ENCODE assay signal across 1 cellular context in the genomic region with DNA sequence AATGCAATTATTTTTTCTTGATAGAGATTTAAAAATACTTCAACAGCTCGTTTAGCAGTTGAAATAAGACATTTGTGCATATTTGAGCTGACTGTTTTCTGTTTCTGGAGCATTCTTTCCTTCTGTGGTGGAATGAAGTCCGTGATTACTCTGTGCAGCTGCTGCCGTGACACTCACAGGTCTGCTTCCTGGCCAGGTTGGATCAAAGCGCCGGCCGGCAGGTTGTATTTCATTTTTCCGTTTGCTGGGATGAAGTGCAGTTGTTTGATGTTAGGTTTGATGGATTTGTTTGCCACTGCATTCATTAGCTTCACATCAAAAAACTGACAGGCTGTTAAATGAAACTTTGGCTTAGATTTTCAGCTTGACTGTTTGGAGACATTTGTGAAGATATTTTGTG.
TF ChIP-seq lines count a peak whose summit lies in the region.

No MANE protein-coding gene starts in this region.

TF ChIP-seq in HepG2, 621 proteins besides CTCF, POLR2A, EP300 and RAD21 (continued from another document and continues in another):
- TF ChIP-seq, protein P1, sequence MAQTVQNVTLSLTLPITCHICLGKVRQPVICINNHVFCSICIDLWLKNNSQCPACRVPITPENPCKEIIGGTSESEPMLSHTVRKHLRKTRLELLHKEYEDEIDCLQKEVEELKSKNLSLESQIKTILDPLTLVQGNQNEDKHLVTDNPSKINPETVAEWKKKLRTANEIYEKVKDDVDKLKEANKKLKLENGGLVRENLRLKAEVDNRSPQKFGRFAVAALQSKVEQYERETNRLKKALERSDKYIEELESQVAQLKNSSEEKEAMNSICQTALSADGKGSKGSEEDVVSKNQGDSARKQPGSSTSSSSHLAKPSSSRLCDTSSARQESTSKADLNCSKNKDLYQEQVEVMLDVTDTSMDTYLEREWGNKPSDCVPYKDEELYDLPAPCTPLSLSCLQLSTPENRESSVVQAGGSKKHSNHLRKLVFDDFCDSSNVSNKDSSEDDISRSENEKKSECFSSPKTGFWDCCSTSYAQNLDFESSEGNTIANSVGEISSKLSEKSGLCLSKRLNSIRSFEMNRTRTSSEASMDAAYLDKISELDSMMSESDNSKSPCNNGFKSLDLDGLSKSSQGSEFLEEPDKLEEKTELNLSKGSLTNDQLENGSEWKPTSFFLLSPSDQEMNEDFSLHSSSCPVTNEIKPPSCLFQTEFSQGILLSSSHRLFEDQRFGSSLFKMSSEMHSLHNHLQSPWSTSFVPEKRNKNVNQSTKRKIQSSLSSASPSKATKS (CRISPR knock-in tag; IDR thresholded peaks at IDR 0.05): 0 out of 2 replicates have a peak, but pooled peaks have one; percentile 51
- TF ChIP-seq ZEB1 (IDR thresholded peaks at IDR 0.05; ENCODE audit: insufficient replicate concordance, low read depth): peak; percentile 51
- TF ChIP-seq, protein P2, sequence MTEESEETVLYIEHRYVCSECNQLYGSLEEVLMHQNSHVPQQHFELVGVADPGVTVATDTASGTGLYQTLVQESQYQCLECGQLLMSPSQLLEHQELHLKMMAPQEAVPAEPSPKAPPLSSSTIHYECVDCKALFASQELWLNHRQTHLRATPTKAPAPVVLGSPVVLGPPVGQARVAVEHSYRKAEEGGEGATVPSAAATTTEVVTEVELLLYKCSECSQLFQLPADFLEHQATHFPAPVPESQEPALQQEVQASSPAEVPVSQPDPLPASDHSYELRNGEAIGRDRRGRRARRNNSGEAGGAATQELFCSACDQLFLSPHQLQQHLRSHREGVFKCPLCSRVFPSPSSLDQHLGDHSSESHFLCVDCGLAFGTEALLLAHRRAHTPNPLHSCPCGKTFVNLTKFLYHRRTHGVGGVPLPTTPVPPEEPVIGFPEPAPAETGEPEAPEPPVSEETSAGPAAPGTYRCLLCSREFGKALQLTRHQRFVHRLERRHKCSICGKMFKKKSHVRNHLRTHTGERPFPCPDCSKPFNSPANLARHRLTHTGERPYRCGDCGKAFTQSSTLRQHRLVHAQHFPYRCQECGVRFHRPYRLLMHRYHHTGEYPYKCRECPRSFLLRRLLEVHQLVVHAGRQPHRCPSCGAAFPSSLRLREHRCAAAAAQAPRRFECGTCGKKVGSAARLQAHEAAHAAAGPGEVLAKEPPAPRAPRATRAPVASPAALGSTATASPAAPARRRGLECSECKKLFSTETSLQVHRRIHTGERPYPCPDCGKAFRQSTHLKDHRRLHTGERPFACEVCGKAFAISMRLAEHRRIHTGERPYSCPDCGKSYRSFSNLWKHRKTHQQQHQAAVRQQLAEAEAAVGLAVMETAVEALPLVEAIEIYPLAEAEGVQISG (CRISPR knock-in tag; IDR thresholded peaks at IDR 0.05): peak; percentile 69
- TF ChIP-seq, protein P3, sequence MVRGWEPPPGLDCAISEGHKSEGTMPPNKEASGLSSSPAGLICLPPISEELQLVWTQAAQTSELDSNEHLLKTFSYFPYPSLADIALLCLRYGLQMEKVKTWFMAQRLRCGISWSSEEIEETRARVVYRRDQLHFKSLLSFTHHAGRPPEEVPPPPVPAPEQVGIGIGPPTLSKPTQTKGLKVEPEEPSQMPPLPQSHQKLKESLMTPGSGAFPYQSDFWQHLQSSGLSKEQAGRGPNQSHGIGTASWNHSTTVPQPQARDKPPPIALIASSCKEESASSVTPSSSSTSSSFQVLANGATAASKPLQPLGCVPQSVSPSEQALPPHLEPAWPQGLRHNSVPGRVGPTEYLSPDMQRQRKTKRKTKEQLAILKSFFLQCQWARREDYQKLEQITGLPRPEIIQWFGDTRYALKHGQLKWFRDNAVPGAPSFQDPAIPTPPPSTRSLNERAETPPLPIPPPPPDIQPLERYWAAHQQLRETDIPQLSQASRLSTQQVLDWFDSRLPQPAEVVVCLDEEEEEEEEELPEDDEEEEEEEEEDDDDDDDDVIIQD (CRISPR knock-in tag; IDR thresholded peaks at IDR 0.05; ENCODE audit: low read depth): peak; percentile 67; the same call in 1 of the 2 replicates
- TF ChIP-seq, protein P4, sequence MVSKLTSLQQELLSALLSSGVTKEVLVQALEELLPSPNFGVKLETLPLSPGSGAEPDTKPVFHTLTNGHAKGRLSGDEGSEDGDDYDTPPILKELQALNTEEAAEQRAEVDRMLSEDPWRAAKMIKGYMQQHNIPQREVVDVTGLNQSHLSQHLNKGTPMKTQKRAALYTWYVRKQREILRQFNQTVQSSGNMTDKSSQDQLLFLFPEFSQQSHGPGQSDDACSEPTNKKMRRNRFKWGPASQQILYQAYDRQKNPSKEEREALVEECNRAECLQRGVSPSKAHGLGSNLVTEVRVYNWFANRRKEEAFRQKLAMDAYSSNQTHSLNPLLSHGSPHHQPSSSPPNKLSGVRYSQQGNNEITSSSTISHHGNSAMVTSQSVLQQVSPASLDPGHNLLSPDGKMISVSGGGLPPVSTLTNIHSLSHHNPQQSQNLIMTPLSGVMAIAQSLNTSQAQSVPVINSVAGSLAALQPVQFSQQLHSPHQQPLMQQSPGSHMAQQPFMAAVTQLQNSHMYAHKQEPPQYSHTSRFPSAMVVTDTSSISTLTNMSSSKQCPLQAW (CRISPR knock-in tag; IDR thresholded peaks at IDR 0.05): no peak; the same call in 1 of the 2 replicates
- no peak for TF ChIP-seq PCBP2 (optimal IDR thresholded peaks at IDR 0.05; ENCODE audit: low read depth, low read length, poor library complexity, severe bottlenecking)
- peak; percentile 42; the same call in 1 of the 2 replicates for TF ChIP-seq YEATS4 (CRISPR knock-in tag; IDR thresholded peaks at IDR 0.05; ENCODE audit: borderline replicate concordance)
- peak; percentile 72 for TF ChIP-seq MEF2D (CRISPR knock-in tag; IDR thresholded peaks at IDR 0.05)
- TF ChIP-seq MIXL1 (CRISPR knock-in tag; IDR thresholded peaks at IDR 0.05): peak; percentile 67
- TF ChIP-seq, protein P5, sequence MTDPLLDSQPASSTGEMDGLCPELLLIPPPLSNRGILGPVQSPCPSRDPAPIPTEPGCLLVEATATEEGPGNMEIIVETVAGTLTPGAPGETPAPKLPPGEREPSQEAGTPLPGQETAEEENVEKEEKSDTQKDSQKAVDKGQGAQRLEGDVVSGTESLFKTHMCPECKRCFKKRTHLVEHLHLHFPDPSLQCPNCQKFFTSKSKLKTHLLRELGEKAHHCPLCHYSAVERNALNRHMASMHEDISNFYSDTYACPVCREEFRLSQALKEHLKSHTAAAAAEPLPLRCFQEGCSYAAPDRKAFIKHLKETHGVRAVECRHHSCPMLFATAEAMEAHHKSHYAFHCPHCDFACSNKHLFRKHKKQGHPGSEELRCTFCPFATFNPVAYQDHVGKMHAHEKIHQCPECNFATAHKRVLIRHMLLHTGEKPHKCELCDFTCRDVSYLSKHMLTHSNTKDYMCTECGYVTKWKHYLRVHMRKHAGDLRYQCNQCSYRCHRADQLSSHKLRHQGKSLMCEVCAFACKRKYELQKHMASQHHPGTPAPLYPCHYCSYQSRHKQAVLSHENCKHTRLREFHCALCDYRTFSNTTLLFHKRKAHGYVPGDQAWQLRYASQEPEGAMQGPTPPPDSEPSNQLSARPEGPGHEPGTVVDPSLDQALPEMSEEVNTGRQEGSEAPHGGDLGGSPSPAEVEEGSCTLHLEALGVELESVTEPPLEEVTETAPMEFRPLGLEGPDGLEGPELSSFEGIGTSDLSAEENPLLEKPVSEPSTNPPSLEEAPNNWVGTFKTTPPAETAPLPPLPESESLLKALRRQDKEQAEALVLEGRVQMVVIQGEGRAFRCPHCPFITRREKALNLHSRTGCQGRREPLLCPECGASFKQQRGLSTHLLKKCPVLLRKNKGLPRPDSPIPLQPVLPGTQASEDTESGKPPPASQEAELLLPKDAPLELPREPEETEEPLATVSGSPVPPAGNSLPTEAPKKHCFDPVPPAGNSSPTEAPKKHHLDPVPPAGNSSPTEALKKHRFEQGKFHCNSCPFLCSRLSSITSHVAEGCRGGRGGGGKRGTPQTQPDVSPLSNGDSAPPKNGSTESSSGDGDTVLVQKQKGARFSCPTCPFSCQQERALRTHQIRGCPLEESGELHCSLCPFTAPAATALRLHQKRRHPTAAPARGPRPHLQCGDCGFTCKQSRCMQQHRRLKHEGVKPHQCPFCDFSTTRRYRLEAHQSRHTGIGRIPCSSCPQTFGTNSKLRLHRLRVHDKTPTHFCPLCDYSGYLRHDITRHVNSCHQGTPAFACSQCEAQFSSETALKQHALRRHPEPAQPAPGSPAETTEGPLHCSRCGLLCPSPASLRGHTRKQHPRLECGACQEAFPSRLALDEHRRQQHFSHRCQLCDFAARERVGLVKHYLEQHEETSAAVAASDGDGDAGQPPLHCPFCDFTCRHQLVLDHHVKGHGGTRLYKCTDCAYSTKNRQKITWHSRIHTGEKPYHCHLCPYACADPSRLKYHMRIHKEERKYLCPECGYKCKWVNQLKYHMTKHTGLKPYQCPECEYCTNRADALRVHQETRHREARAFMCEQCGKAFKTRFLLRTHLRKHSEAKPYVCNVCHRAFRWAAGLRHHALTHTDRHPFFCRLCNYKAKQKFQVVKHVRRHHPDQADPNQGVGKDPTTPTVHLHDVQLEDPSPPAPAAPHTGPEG (CRISPR knock-in tag; IDR thresholded peaks at IDR 0.05): 0 out of 2 replicates have a peak, but pooled peaks have one; percentile 41
- TF ChIP-seq ZBTB8A (CRISPR knock-in tag; IDR thresholded peaks at IDR 0.05; ENCODE audit: borderline replicate concordance, low read depth): no peak
- TF ChIP-seq ZNF3 (CRISPR knock-in tag; IDR thresholded peaks at IDR 0.05): no peak
- peak; percentile 88; the same call in 1 of the 2 replicates for TF ChIP-seq ZNF614 (CRISPR knock-in tag; IDR thresholded peaks at IDR 0.05; ENCODE audit: borderline replicate concordance)
- TF ChIP-seq FOXA1 (IDR thresholded peaks at IDR 0.05): no peak
- TF ChIP-seq FOXA1 (CRISPR knock-in tag; IDR thresholded peaks at IDR 0.05): peak; percentile 81
- TF ChIP-seq THAP11 (CRISPR knock-in tag; IDR thresholded peaks at IDR 0.05): peak; percentile 33; the same call in 1 of the 2 replicates
- TF ChIP-seq ZFP62 (CRISPR knock-in tag; IDR thresholded peaks at IDR 0.05): no peak
- peak; percentile 92 for TF ChIP-seq ELF3 (CRISPR knock-in tag; IDR thresholded peaks at IDR 0.05)
- TF ChIP-seq ZNF501 (CRISPR knock-in tag; IDR thresholded peaks at IDR 0.05): peak; percentile 36; the same call in 1 of the 2 replicates
- TF ChIP-seq ZMYM2 (CRISPR knock-in tag; IDR thresholded peaks at IDR 0.05): 0 out of 2 replicates have a peak, but pooled peaks have one; percentile 19
- TF ChIP-seq MEIS1 (CRISPR knock-in tag; IDR thresholded peaks at IDR 0.05; ENCODE audit: borderline replicate concordance): peak; percentile 91
- no peak for TF ChIP-seq IKZF4 (CRISPR knock-in tag; IDR thresholded peaks at IDR 0.05; ENCODE audit: borderline replicate concordance, low read depth, not compliant biosample characterization)
- TF ChIP-seq TCF7L2 (IDR thresholded peaks at IDR 0.05; ENCODE audit: low read depth, low read length): peak; percentile 94
- TF ChIP-seq, protein P6, sequence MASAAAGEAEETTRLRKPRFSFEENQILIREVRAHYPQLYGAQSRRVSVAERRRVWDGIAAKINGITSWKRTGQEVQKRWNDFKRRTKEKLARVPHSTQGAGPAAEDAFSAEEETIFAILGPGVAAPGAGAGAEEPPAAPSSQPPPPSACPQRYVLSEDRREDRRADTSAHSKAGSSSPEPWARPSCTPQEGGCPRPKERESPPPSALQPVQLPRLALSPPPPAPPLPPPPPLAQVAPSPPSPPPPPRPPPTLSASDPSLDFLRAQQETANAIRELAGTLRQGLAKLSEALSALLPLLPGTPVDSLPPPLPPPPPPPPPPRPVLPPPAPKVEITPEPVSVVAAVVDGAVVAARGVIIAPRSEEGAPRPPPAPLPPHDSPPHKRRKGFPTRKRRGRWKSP (CRISPR knock-in tag; IDR thresholded peaks at IDR 0.05): peak; percentile 41; the same call in 1 of the 2 replicates
- TF ChIP-seq HOXA7 (CRISPR knock-in tag; IDR thresholded peaks at IDR 0.05): no peak
- TF ChIP-seq, protein P7, sequence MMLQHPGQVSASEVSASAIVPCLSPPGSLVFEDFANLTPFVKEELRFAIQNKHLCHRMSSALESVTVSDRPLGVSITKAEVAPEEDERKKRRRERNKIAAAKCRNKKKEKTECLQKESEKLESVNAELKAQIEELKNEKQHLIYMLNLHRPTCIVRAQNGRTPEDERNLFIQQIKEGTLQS (CRISPR knock-in tag; IDR thresholded peaks at IDR 0.05): no peak
- TF ChIP-seq PHF21A (CRISPR knock-in tag; IDR thresholded peaks at IDR 0.05): peak; percentile 81
- peak; percentile 90 for TF ChIP-seq CREM (IDR thresholded peaks at IDR 0.05)
- TF ChIP-seq CREM (CRISPR knock-in tag; IDR thresholded peaks at IDR 0.05): no peak
- TF ChIP-seq ZBTB20 (CRISPR knock-in tag; IDR thresholded peaks at IDR 0.05; ENCODE audit: borderline replicate concordance, low read depth): peak; percentile 85; the same call in 1 of the 2 replicates
- peak; percentile 58; the same call in 1 of the 2 replicates for TF ChIP-seq RXRA (CRISPR knock-in tag; IDR thresholded peaks at IDR 0.05)
- TF ChIP-seq ZNF703 (CRISPR knock-in tag; IDR thresholded peaks at IDR 0.05; ENCODE audit: borderline replicate concordance): no peak
- no peak for TF ChIP-seq ZFP41 (CRISPR knock-in tag; IDR thresholded peaks at IDR 0.05; ENCODE audit: borderline replicate concordance)
- TF ChIP-seq, protein P8, sequence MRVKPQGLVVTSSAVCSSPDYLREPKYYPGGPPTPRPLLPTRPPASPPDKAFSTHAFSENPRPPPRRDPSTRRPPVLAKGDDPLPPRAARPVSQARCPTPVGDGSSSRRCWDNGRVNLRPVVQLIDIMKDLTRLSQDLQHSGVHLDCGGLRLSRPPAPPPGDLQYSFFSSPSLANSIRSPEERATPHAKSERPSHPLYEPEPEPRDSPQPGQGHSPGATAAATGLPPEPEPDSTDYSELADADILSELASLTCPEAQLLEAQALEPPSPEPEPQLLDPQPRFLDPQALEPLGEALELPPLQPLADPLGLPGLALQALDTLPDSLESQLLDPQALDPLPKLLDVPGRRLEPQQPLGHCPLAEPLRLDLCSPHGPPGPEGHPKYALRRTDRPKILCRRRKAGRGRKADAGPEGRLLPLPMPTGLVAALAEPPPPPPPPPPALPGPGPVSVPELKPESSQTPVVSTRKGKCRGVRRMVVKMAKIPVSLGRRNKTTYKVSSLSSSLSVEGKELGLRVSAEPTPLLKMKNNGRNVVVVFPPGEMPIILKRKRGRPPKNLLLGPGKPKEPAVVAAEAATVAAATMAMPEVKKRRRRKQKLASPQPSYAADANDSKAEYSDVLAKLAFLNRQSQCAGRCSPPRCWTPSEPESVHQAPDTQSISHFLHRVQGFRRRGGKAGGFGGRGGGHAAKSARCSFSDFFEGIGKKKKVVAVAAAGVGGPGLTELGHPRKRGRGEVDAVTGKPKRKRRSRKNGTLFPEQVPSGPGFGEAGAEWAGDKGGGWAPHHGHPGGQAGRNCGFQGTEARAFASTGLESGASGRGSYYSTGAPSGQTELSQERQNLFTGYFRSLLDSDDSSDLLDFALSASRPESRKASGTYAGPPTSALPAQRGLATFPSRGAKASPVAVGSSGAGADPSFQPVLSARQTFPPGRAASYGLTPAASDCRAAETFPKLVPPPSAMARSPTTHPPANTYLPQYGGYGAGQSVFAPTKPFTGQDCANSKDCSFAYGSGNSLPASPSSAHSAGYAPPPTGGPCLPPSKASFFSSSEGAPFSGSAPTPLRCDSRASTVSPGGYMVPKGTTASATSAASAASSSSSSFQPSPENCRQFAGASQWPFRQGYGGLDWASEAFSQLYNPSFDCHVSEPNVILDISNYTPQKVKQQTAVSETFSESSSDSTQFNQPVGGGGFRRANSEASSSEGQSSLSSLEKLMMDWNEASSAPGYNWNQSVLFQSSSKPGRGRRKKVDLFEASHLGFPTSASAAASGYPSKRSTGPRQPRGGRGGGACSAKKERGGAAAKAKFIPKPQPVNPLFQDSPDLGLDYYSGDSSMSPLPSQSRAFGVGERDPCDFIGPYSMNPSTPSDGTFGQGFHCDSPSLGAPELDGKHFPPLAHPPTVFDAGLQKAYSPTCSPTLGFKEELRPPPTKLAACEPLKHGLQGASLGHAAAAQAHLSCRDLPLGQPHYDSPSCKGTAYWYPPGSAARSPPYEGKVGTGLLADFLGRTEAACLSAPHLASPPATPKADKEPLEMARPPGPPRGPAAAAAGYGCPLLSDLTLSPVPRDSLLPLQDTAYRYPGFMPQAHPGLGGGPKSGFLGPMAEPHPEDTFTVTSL (CRISPR knock-in tag; IDR thresholded peaks at IDR 0.05; ENCODE audit: borderline replicate concordance): peak; percentile 98
- TF ChIP-seq MBD4 (IDR thresholded peaks at IDR 0.05; ENCODE audit: borderline replicate concordance, low read length): peak; percentile 81; the same call in 1 of the 2 replicates
- peak; percentile 63 for TF ChIP-seq ATF1 (CRISPR knock-in tag; IDR thresholded peaks at IDR 0.05)
